Comparison of ENCODE assay signal across 29 cellular contexts in genomic region chr3:88779482-88779881, GRCh38.
"Had no signal": no experiment of that assay in that cellular context is flagged by ENCODE, and none has a peak within 500 bp of the region (broad histone marks: within the 10 kb centered on the region; RNA-seq: fewer than 3 reads in every experiment).

No MANE protein-coding gene starts in this region.

- H3K4me3 ChIP-seq: gastrocnemius medialis, heart right ventricle had no signal

- DNase-seq: activated CD4-positive, alpha-beta memory T cell treated with anti-CD3 and anti-CD28 coated beads for 36 hours; activated CD4-positive, alpha-beta T cell treated with anti-CD3 and anti-CD28 coated beads for 36 hours; activated CD4-positive, alpha-beta T cell treated with anti-CD3 and anti-CD28 coated beads, Interleukin-2, amount 10 ng/mL, durations not matched to agents 24 days and 14 days; activated CD4-positive, CD25-positive, alpha-beta regulatory T cell; activated CD4-positive, CD25-positive, alpha-beta regulatory T cell treated with anti-CD3 and anti-CD28 coated beads, Interleukin-2, amount 50 U/mL, for 72 hours; activated CD8-positive, alpha-beta memory T cell treated with anti-CD3 and anti-CD28 coated beads, Interleukin-2, amount 10 ng/mL, durations not matched to agents 7 days and 5 days; activated CD8-positive, alpha-beta memory T cell treated with anti-CD3 and anti-CD28 coated beads, Interleukin-2, amount 50 U/mL, for 4 hours; activated CD8-positive, alpha-beta T cell treated with anti-CD3 and anti-CD28 coated beads, Interleukin-2, amount 10 ng/mL, durations not matched to agents 7 days and 5 days; activated gamma-delta T cell; activated naive CD4-positive, alpha-beta T cell; activated naive CD4-positive, alpha-beta T cell treated with anti-CD3 and anti-CD28 coated beads, Interleukin-2, amount 10 ng/mL, durations not matched to agents 7 days and 5 days; activated naive CD8-positive, alpha-beta T cell treated with anti-CD3 and anti-CD28 coated beads, Interleukin-2, amount 10 ng/mL, durations not matched to agents 7 days and 5 days; activated T-cell treated with anti-CD3 and anti-CD28 coated beads, Interleukin-2, amount 50 U/mL, for 1 hour; activated T-cell treated with anti-CD3 and anti-CD28 coated beads, Interleukin-2, amount 50 U/mL, for 48 hours; amniotic stem cell; anterior cingulate cortex; cortex of kidney; dermis blood vessel endothelial cell; effector CD4-positive, alpha-beta T cell; effector memory CD8-positive, alpha-beta T cell; foreskin fibroblast; gastrocnemius medialis; glutamatergic neuron; heart right ventricle; T-helper 2 cell had no signal

- ATAC-seq: activated CD4-positive, alpha-beta T cell treated with anti-CD3 and anti-CD28 coated beads for 36 hours; activated CD8-positive, alpha-beta memory T cell treated with anti-CD3 and anti-CD28 coated beads, Interleukin-2, amount 10 ng/mL, durations not matched to agents 7 days and 5 days; activated CD8-positive, alpha-beta T cell treated with anti-CD3 and anti-CD28 coated beads, Interleukin-2, amount 10 ng/mL, durations not matched to agents 7 days and 5 days; activated naive CD4-positive, alpha-beta T cell treated with anti-CD3 and anti-CD28 coated beads, Interleukin-2, amount 50 U/mL, for 72 hours; effector memory CD8-positive, alpha-beta T cell; esophagus mucosa; gastrocnemius medialis; heart right ventricle had no signal

- H3K4me1 ChIP-seq: gastrocnemius medialis, heart right ventricle had no signal

- H3K27ac ChIP-seq: gastrocnemius medialis, heart right ventricle had no signal

- H3K36me3 ChIP-seq: gastrocnemius medialis, heart right ventricle had no signal

- H3K27me3 ChIP-seq: gastrocnemius medialis, heart right ventricle had no signal

- FAIRE-seq: astrocyte, colon had no signal
